ENCODE assay signal across 8 cellular contexts in the genomic region with DNA sequence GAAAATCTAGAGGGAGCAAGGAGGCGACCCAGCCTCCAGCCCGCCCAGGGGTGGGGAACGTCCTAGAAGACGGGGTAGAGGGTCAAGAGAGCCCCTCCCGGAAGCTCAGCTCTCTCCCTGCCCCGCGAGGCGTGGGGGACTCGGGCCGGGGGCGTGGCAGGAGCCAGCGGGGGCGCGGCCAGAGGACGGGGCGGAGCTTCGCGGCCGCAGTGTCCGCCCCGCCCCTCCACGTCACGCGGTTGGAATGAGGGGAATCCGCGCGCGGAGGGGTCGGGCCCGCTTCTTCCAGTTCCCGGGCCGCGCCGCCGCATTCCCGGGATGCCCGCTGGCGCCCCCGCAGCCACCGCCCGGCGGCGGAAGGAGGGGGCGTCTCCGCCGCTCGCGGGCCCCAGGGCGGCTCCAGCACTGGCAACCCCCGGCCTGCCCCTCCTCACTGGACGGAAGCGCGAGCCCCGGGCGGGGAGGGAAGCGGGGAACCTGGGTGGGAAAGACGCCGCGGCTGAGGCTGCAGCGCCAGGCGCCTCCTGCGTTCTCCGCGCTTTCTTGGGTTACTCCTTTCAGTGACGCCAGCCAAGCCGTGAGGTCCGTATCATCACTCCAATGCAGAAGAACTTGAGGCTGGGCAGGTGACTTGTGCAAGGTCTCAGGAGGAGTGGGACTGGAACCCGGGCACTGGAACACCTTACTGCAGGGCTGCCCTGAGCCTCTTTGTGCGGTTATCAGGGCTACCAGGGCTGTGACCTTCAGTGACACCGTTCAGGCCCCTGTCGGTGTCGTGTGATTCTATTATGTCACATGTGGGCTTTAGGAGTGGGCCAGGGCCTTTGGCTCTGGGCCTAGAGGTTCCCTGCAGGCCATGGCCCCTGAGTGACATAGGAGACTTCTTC. TPM values are rescaled to one million over a fixed set of nuclear protein-coding genes. Genes with fewer than 3 reads are reported as not detected.
DNase-seq lines count a peak whose midpoint lies in the region; ATAC-seq and TF ChIP-seq lines count a peak whose summit lies in the region.

No MANE protein-coding gene starts in this region.

- H3K27me3 ChIP-seq in foreskin keratinocyte (no peaks in the 10 kb centered on the region), neural cell (ENCODE audit: insufficient read depth, low read depth, low read length) (peaks cover 16% of the 10 kb centered on the region), stomach (peaks cover 0 to 6% (median 0%) of the 10 kb centered on the region in 3 donors)

- H3K9me3 ChIP-seq in neural cell (ENCODE audit: low read length): no peaks in the 10 kb centered on the region
- no peaks in the 10 kb centered on the region for H3K9me3 ChIP-seq in stomach

- CTCF ChIA-PET in activated naive CD4-positive, alpha-beta T cell treated with anti-CD3 and anti-CD28 coated beads for 36 hours (lab: Charles Lee): interaction anchor here (1.5 kb wide), 1 partner anchor 123 kb away, joined by 9 read pairs; no protein-coding TSS in a partner anchor

- TF ChIP-seq EP300 in neural cell (conservative IDR thresholded peaks at IDR 0.05; ENCODE audit: poor library complexity, severe bottlenecking) (no peak), stomach (IDR thresholded peaks at IDR 0.05) (peak; percentile 21)

- H2AFZ ChIP-seq in neural cell (ENCODE audit: low read depth, low read length): peak overlapping the region; percentile 27

- H3K4me1 Mint-ChIP-seq in activated naive CD4-positive, alpha-beta T cell treated with anti-CD3 and anti-CD28 coated beads for 36 hours (ENCODE audit: low read depth): peaks cover 32% of the 10 kb centered on the region

- no peaks in the 10 kb centered on the region for H3K36me3 Mint-ChIP-seq in activated naive CD4-positive, alpha-beta T cell treated with anti-CD3 and anti-CD28 coated beads for 36 hours (ENCODE audit: low read depth)

- peak; percentile 37 for ATAC-seq in HG02885 (IDR thresholded peaks at IDR 0.05; ENCODE audit: poor library complexity, unreplicated experiment)
- ATAC-seq in foreskin keratinocyte: peak; percentile 24

- H3K4me2 ChIP-seq in neural cell (ENCODE audit: low read length): no peak overlapping the region

- H3K27ac ChIP-seq in foreskin keratinocyte: peak overlapping the region; percentile 45
- peak overlapping the region; percentile 34 for H3K27ac ChIP-seq in neural cell (ENCODE audit: low read length)
- H3K27ac ChIP-seq in stomach: peak overlapping the region; percentile 96 to 99 (median 98)

- H3K27me3 Mint-ChIP-seq in activated naive CD4-positive, alpha-beta T cell treated with anti-CD3 and anti-CD28 coated beads for 36 hours (ENCODE audit: low read depth): peaks cover 8% of the 10 kb centered on the region

- peak overlapping the region; percentile 64 for H3K4me3 ChIP-seq in neural cell (ENCODE audit: low read length)
- peak overlapping the region; percentile 47 to 81 (median 70) for H3K4me3 ChIP-seq in stomach

- DNase-seq in EH (ENCODE audit: low read depth) (peak; percentile 93), RPMI8226 (peak; percentile 52), foreskin keratinocyte (peak in 1 of 2 donors; percentile 60), stomach (peak; percentile 88), KBM-7 (no peak)
- DNase-seq in activated naive CD4-positive, alpha-beta T cell treated with anti-CD3 and anti-CD28 coated beads for 36 hours: peak; percentile 59

- 1 to 3% (median 2%) methylated on average over 14 to 72 of the region's 72 CpGs for WGBS in stomach, 5 donors

- H3K27ac Mint-ChIP-seq in activated naive CD4-positive, alpha-beta T cell treated with anti-CD3 and anti-CD28 coated beads for 36 hours: no peak overlapping the region

- in situ Hi-C loops in KBM-7 (cut with MboI; ENCODE audit: low pct_unique_long_range_greater_than_20kb, low sequenced_read_pairs): no loop called here

- peak overlapping the region; percentile 53 for H3K9ac ChIP-seq in neural cell (ENCODE audit: low read length)

- peaks cover 14% of the 10 kb centered on the region for H3K4me1 ChIP-seq in foreskin keratinocyte
- peaks cover 77 to 86% (median 80%) of the 10 kb centered on the region in 4 donors for H3K4me1 ChIP-seq in stomach

- H4K20me1 ChIP-seq in neural cell (ENCODE audit: insufficient read depth): no peaks in the 10 kb centered on the region

- TF ChIP-seq POLR2A in stomach (IDR thresholded peaks at IDR 0.05): no peak

- peak overlapping the region; percentile 78 for H3K4me3 Mint-ChIP-seq in activated naive CD4-positive, alpha-beta T cell treated with anti-CD3 and anti-CD28 coated beads for 36 hours

- no peak for TF ChIP-seq RAD21 in neural cell (conservative IDR thresholded peaks at IDR 0.05)

- no peaks in the 10 kb centered on the region for H3K9me2 ChIP-seq in neural cell (ENCODE audit: insufficient read depth, low read length)

- no peaks in the 10 kb centered on the region for H3F3A ChIP-seq in neural cell (ENCODE audit: insufficient read depth, low read length, poor library complexity, severe bottlenecking)

- H3K36me3 ChIP-seq in neural cell (ENCODE audit: insufficient read depth, low read length): no peaks in the 10 kb centered on the region
- H3K36me3 ChIP-seq in stomach: peaks cover 6 to 11% (median 10%) of the 10 kb centered on the region in 4 donors

- H3K79me2 ChIP-seq in neural cell (replicated peaks; ENCODE audit: insufficient read depth, low read length): no peaks in the 10 kb centered on the region

- intact Hi-C loops in activated naive CD4-positive, alpha-beta T cell treated with anti-CD3 and anti-CD28 coated beads for 36 hours (cut with micrococcal nuclease): loop anchor here (1.0 kb wide), 2 partner anchors 28 to 32 kb away; partner anchors contain the start of genes CRK and INPP5K
- intact Hi-C loops in stomach (cut with DNase I; ENCODE audit: low total_unique reads): no loop called here

- H3K9me3 Mint-ChIP-seq in activated naive CD4-positive, alpha-beta T cell treated with anti-CD3 and anti-CD28 coated beads for 36 hours: no peaks in the 10 kb centered on the region

- TF ChIP-seq CTCF in foreskin keratinocyte (conservative IDR thresholded peaks at IDR 0.05) (peak; percentile 15), neural cell (IDR thresholded peaks at IDR 0.05; ENCODE audit: poor library complexity, severe bottlenecking) (no peak), stomach (IDR thresholded peaks at IDR 0.05) (no peak)

TF ChIP-seq in neural cell, 6 proteins besides CTCF, POLR2A, EP300 and RAD21:
- TF ChIP-seq MXI1 (conservative IDR thresholded peaks at IDR 0.05; ENCODE audit: poor library complexity, severe bottlenecking): peak; percentile 35
- TF ChIP-seq REST (IDR thresholded peaks at IDR 0.05; ENCODE audit: borderline replicate concordance): no peak
- TF ChIP-seq SMC3 (conservative IDR thresholded peaks at IDR 0.05; ENCODE audit: poor library complexity): peak; percentile 14
TF ChIP-seq in neural cell: peak in this region for 2.

RNA-seq across cellular contexts. Expression of gene MYO1C, which starts 4.3 kb away (rescaled TPM):
- 10 to 100 TPM; 14.6 to 14.7 TPM for total RNA-seq in activated naive CD4-positive, alpha-beta T cell treated with anti-CD3 and anti-CD28 coated beads for 36 hours
- total RNA-seq in foreskin keratinocyte (148 and 162 TPM in 2 replicates), stomach (100 to 1,000 TPM in 3 of 5 donors, 10 to 100 TPM in 2; 74.2 to 158 (median 107) TPM)
- polyA plus RNA-seq in foreskin keratinocyte (81.9 and 96.8 TPM in 2 replicates), neural cell (5.7 and 5.8 TPM in 2 replicates), stomach (10 to 100 TPM; 45.2 to 61.3 (median 54.4) TPM)
- 8.0 and 8.9 TPM in 2 replicates for polyA minus RNA-seq in neural cell

RNA-seq across cellular contexts. Expression of gene INPP5K, which starts 28.2 kb away (rescaled TPM):
- 10 to 100 TPM; 17.1 to 18.2 TPM for total RNA-seq in activated naive CD4-positive, alpha-beta T cell treated with anti-CD3 and anti-CD28 coated beads for 36 hours
- 15.5 and 17.4 TPM in 2 replicates for total RNA-seq in foreskin keratinocyte
- 15.0 and 16.6 TPM in 2 replicates for polyA plus RNA-seq in foreskin keratinocyte
- 35.8 and 37.6 TPM in 2 replicates for polyA plus RNA-seq in neural cell
- polyA minus RNA-seq in neural cell: 53.6 and 56.6 TPM in 2 replicates
- 10 to 100 TPM; 38.0 to 97.6 (median 93.4) TPM for total RNA-seq in stomach
- 10 to 100 TPM; 22.9 to 27.1 (median 26.6) TPM for polyA plus RNA-seq in stomach

RNA-seq across cellular contexts. Expression of gene CRK, which starts 32.1 kb away (rescaled TPM):
- total RNA-seq in activated naive CD4-positive, alpha-beta T cell treated with anti-CD3 and anti-CD28 coated beads for 36 hours: 10 to 100 TPM; 10.6 to 14.1 TPM
- total RNA-seq in foreskin keratinocyte (79.2 and 79.3 TPM in 2 replicates), stomach (10 to 100 TPM; 18.2 to 87.5 (median 53.5) TPM)
- polyA plus RNA-seq in foreskin keratinocyte (28.6 and 34.9 TPM in 2 replicates), neural cell (105 and 111 TPM in 2 replicates), stomach (10 to 100 TPM; 18.0 to 40.5 (median 32.9) TPM)
- 111 and 115 TPM in 2 replicates for polyA minus RNA-seq in neural cell

Comparison
In these comparisons a context has a peak if more than half of its experiments do, and no peak if none do; other contexts are left out.
1. H3K27ac ChIP-seq: peak in every context shown above with its lines; median percentile 98 in stomach; 45 in foreskin keratinocyte; 34 in neural cell.